26 cellular contexts compared by ENCODE assay signal in genomic region chr4:124647599-124647998, GRCh38.
DNase-seq lines count a peak whose midpoint lies in the region; ATAC-seq, FAIRE-seq and TF ChIP-seq lines count a peak whose summit lies in the region.
"Had no signal": no experiment of that assay in that cellular context is flagged by ENCODE, and none has a peak within 500 bp of the region (broad histone marks: within the 10 kb centered on the region; RNA-seq: fewer than 3 reads in every experiment).

No MANE protein-coding gene starts in this region.

- H2AK5ac ChIP-seq in IMR-90 (ENCODE audit: low read depth, low read length) (peak overlapping the region; percentile 16; the same call in 1 of the 2 replicates), H1 (ENCODE audit: low read depth, low read length) (no peak overlapping the region)

- H3K79me2 ChIP-seq in H1 (ENCODE audit: control insufficient read depth in 1 of 2, insufficient read depth in 2 of 2, low read length in 2 of 2), result no peaks in the 10 kb centered on the region

- ATAC-seq in IMR-90 (ENCODE audit: low read depth), result no peak
- ATAC-seq in right lobe of liver, result peak in 3 of 4 donors; percentile 32 to 63 (median 53)
- no peak for ATAC-seq in HG03521 (IDR thresholded peaks at IDR 0.05; ENCODE audit: unreplicated experiment)
- ATAC-seq: A549, GM23338 had no signal

- H3K23ac ChIP-seq in IMR-90 (ENCODE audit: low read depth, low read length) (no peak overlapping the region), H1 (ENCODE audit: insufficient read length) (no peak overlapping the region)

- H3K56ac ChIP-seq in IMR-90 (ENCODE audit: extremely low read depth, insufficient read depth, low read length) (no peak overlapping the region), H1 (replicated peaks; ENCODE audit: insufficient read length, low read depth, low read length) (no peak overlapping the region)

- H3K27me3 ChIP-seq in IMR-90 (ENCODE audit: control insufficient read depth, insufficient read depth, low read length) (no peaks in the 10 kb centered on the region), H1 (replicated peaks in 1 of 4; ENCODE audit: control insufficient read depth in 3 of 4, extremely low read depth in 1 of 4, insufficient read depth in 3 of 4, low read length in 3 of 4) (no peaks in the 10 kb centered on the region), right lobe of liver (no peaks in the 10 kb centered on the region), small intestine (ENCODE audit: control insufficient read depth in 2 of 2, insufficient read depth in 2 of 2, low read length in 2 of 2) (no peaks in the 10 kb centered on the region)
- H3K27me3 ChIP-seq: BE2C; BLaER1 treated with 17β-estradiol and CSF1 and Interleukin-3, amounts not matched to agents 10 nM and 100 nM had no signal

- H4K20me1 ChIP-seq in IMR-90 (ENCODE audit: insufficient read depth, low read length) (no peaks in the 10 kb centered on the region), H1 (replicated peaks in 1 of 2; ENCODE audit: control insufficient read depth in 1 of 2, insufficient read depth in 2 of 2, low read length in 2 of 2) (no peaks in the 10 kb centered on the region)
- H4K20me1 ChIP-seq: BLaER1 treated with 17β-estradiol and CSF1 and Interleukin-3, amounts not matched to agents 10 nM and 100 nM had no signal

- H2AK9ac ChIP-seq in IMR-90 (replicated peaks; ENCODE audit: low read depth, low read length, poor library complexity), result no peak overlapping the region

- TF ChIP-seq CTCF in IMR-90 (conservative IDR thresholded peaks at IDR 0.05; ENCODE audit: low read depth, low read length) (no peak), H1 (IDR thresholded peaks at IDR 0.05; ENCODE audit: control extremely low read depth in 1 of 3, insufficient read depth in 1 of 3, low read depth in 1 of 3, low read length in 3 of 3) (no peak), right lobe of liver (IDR thresholded peaks at IDR 0.05) (no peak), foreskin fibroblast (IDR thresholded peaks at IDR 0.05; ENCODE audit: low read depth, low read length) (no peak), GM10266 (IDR thresholded peaks at IDR 0.05; ENCODE audit: control insufficient read depth, insufficient read depth, low read depth, missing control alignments) (no peak)

- no peak overlapping the region for H3K9ac ChIP-seq in IMR-90 (ENCODE audit: low read depth, low read length)
- H3K9ac ChIP-seq in H1 (replicated peaks in 1 of 4; ENCODE audit: extremely low read depth in 1 of 4, low read depth in 3 of 4, low read length in 3 of 4), result no peak overlapping the region
- H3K9ac ChIP-seq: BLaER1 treated with 17β-estradiol and CSF1 and Interleukin-3, amounts not matched to agents 10 nM and 100 nM had no signal

- no peak for TF ChIP-seq POLR2A in IMR-90 (IDR thresholded peaks at IDR 0.05; ENCODE audit: low read depth, low read length)
- no peak for TF ChIP-seq POLR2A in H1 (IDR thresholded peaks at IDR 0.05; ENCODE audit: control extremely low read depth in 1 of 2, low read depth in 2 of 2, low read length in 2 of 2)
- no peak for TF ChIP-seq POLR2A in right lobe of liver (IDR thresholded peaks at IDR 0.05)

- H2BK5ac ChIP-seq in IMR-90 (ENCODE audit: low read depth, low read length, poor library complexity, severe bottlenecking), result no peak overlapping the region
- H2BK5ac ChIP-seq in H1 (ENCODE audit: low read depth, low read length), result no peak overlapping the region

- intact Hi-C loops in IMR-90 (cut with micrococcal nuclease) (loop anchor here (10.0 kb wide), 1 partner anchor 313 kb away; no protein-coding TSS in a partner anchor), right lobe of liver (cut with DNase I) (no loop called here)

- H3K4ac ChIP-seq in IMR-90 (ENCODE audit: low read depth, low read length) (no peak overlapping the region), H1 (replicated peaks; ENCODE audit: insufficient read length, low read depth, low read length) (no peak overlapping the region)

- no peak overlapping the region for H3K4me2 ChIP-seq in IMR-90 (ENCODE audit: low read depth, low read length)
- no peak overlapping the region for H3K4me2 ChIP-seq in H1 (ENCODE audit: insufficient read depth in 1 of 2, low read depth in 2 of 2, low read length in 2 of 2)
- H3K4me2 ChIP-seq: A549; BLaER1 treated with 17β-estradiol and CSF1 and Interleukin-3, amounts not matched to agents 10 nM and 100 nM; GM23338 had no signal

- dilution Hi-C loops in IMR-90 (cut with HindIII; ENCODE audit: low sequenced_read_pairs, unreplicated experiment), result no loop called here

- TF ChIP-seq RAD21 in IMR-90 (IDR thresholded peaks at IDR 0.05; ENCODE audit: low read length), result no peak
- no peak for TF ChIP-seq RAD21 in H1 (IDR thresholded peaks at IDR 0.05 in 1 of 2, conservative IDR thresholded peaks at IDR 0.05 in 1 of 2; ENCODE audit: low read depth in 2 of 2, low read length in 2 of 2)

- no peaks in the 10 kb centered on the region for H3K79me1 ChIP-seq in IMR-90 (ENCODE audit: low read depth in 1 of 2, low read length in 2 of 2)
- no peaks in the 10 kb centered on the region for H3K79me1 ChIP-seq in H1 (ENCODE audit: low read depth, low read length)

- POLR2A ChIA-PET in IMR-90 (lab: Charles Lee; ENCODE audit: unreplicated experiment), result no interaction called here
- POLR2A ChIA-PET in H1 (lab: Charles Lee; ENCODE audit: partially characterized antibody), result no interaction called here

- BruUV-seq in IMR-90 (replicated peaks; lab: Mats Ljungman, UMichigan), result no TSS peak

- no peak for TF ChIP-seq EP300 in H1 (IDR thresholded peaks at IDR 0.05; ENCODE audit: borderline replicate concordance in 1 of 2, low read depth in 2 of 2, low read length in 2 of 2)

- FAIRE-seq in H1 (lab: Jason Lieb, UNC), result no peak
- no peak for FAIRE-seq in small intestine (lab: Jason Lieb, UNC)
- FAIRE-seq: A549, D721Med, GM12891, GM18507, H54 had no signal

- DNase-seq in IMR-90, result no peak
- DNase-seq in H1 (ENCODE audit: low read depth in 1 of 2, low spot score in 2 of 2), result no peak
- DNase-seq in right lobe of liver, result no peak
- DNase-seq in small intestine, result peak; percentile 1
- DNase-seq in foreskin fibroblast, result no peak
- DNase-seq in GM10266 (ENCODE audit: extremely low spot score), result no peak
- DNase-seq: 8988T; ACHN; AML-193; BE2C; CD4-positive, alpha-beta T cell; CD8-positive, alpha-beta memory T cell; DMS 273 treated with DMSO at 0.1 percent for 48 hours; DMS79; EL; GDM1; HFFc6 had no signal

- H2AFZ ChIP-seq in IMR-90 (replicated peaks; ENCODE audit: low read length, poor library complexity), result no peak overlapping the region
- H2AFZ ChIP-seq in H1 (ENCODE audit: low read length), result 0 out of 2 replicates have a peak overlapping the region, but pooled peaks have one; percentile 55
- H2AFZ ChIP-seq: GM23338 had no signal

- H2BK120ac ChIP-seq in IMR-90 (ENCODE audit: low read depth, low read length) (no peak overlapping the region), H1 (replicated peaks; ENCODE audit: low read depth, low read length) (no peak overlapping the region)

- H4K8ac ChIP-seq in IMR-90 (ENCODE audit: low read depth in 2 of 2, low read length in 2 of 2), result no peak overlapping the region
- no peak overlapping the region for H4K8ac ChIP-seq in H1 (ENCODE audit: extremely low read depth, insufficient read depth, low read length)

- in situ Hi-C loops in IMR-90 (cut with MboI; ENCODE audit: low sequenced_read_pairs), result no loop called here

- WGBS in IMR-90 (ENCODE audit: extremely low coverage in 2 of 2, insufficient read length in 1 of 2), 2 experiments, result no CpG with 5 or more reads among the region's 2 CpGs
- 92% methylated on average over 2 of the region's 2 CpGs; no CpG with 5 or more reads in 1 of the 2 experiments for WGBS in H1 (ENCODE audit: extremely low coverage in 1 of 2, insufficient coverage in 1 of 2, insufficient read length in 1 of 2, insufficient replicate concordance in 2 of 2, low coverage in 1 of 2, low lambda C conversion rate in 2 of 2, missing lambda C conversion rate in 1 of 2), 2 experiments
- WGBS in right lobe of liver (ENCODE audit: insufficient coverage, low coverage, low lambda C conversion rate, missing lambda C conversion rate), result 8% methylated on average over 2 of the region's 2 CpGs
- WGBS in small intestine, 3 donors, result 4 to 28% (median 16%) methylated on average over 2 of the region's 2 CpGs

- H2BK12ac ChIP-seq in H1 (ENCODE audit: low read depth, low read length), result no peak overlapping the region

- H3K9me1 ChIP-seq in IMR-90 (ENCODE audit: insufficient read depth, low read length), result peaks cover 3% of the 10 kb centered on the region; the same call in 1 of the 2 replicates

- H3K4me1 ChIP-seq in IMR-90 (ENCODE audit: control insufficient read depth, insufficient read depth, low read length) (peaks cover 1% of the 10 kb centered on the region; the same call in 1 of the 2 replicates), H1 (replicated peaks in 1 of 4; ENCODE audit: control insufficient read depth in 3 of 4, insufficient read depth in 4 of 4, low read length in 3 of 4) (peaks cover 0 to 4% (median 0%) of the 10 kb centered on the region in 4 experiments; a peak in 2 of 7 replicates), right lobe of liver (peaks cover 0 to 9% (median 0%) of the 10 kb centered on the region in 4 donors), small intestine (ENCODE audit: control insufficient read depth in 2 of 2, insufficient read depth in 1 of 2, low read depth in 1 of 2, low read length in 1 of 2) (no peaks in the 10 kb centered on the region)
- H3K4me1 ChIP-seq: BE2C, HAP-1 had no signal

- no peak overlapping the region for H3K18ac ChIP-seq in IMR-90 (ENCODE audit: low read depth, low read length)
- H3K18ac ChIP-seq in H1 (ENCODE audit: extremely low read depth, low read length), result no peak overlapping the region

- H2BK20ac ChIP-seq in IMR-90 (ENCODE audit: low read depth, low read length) (no peak overlapping the region), H1 (ENCODE audit: low read length) (no peak overlapping the region)

- no peak overlapping the region for H4K5ac ChIP-seq in IMR-90 (ENCODE audit: low read depth, low read length)
- H4K5ac ChIP-seq in H1 (ENCODE audit: insufficient read length, low read depth, low read length), result no peak overlapping the region

- H2BK15ac ChIP-seq in IMR-90 (ENCODE audit: low read depth, low read length) (no peak overlapping the region), H1 (ENCODE audit: low read length) (no peak overlapping the region)

- no peaks in the 10 kb centered on the region; the same call in 1 of the 2 replicates for H3K36me3 ChIP-seq in IMR-90 (ENCODE audit: control insufficient read depth, insufficient read depth, low read length)
- H3K36me3 ChIP-seq in H1 (ENCODE audit: control insufficient read depth in 2 of 4, insufficient read depth in 4 of 4, low read length in 3 of 4), result no peaks in the 10 kb centered on the region
- no peaks in the 10 kb centered on the region for H3K36me3 ChIP-seq in right lobe of liver
- H3K36me3 ChIP-seq in small intestine (ENCODE audit: control insufficient read depth in 2 of 2, insufficient read depth in 2 of 2, low read length in 2 of 2), result no peaks in the 10 kb centered on the region
- H3K36me3 ChIP-seq: BE2C, HAP-1 had no signal

- H3K27ac ChIP-seq in IMR-90 (ENCODE audit: insufficient read depth, low read length) (no peak overlapping the region), H1 (ENCODE audit: low read depth, low read length) (no peak overlapping the region), right lobe of liver (no peak overlapping the region), small intestine (ENCODE audit: low read depth in 1 of 2, low read length in 1 of 2) (no peak overlapping the region)
- H3K27ac ChIP-seq: A549; BLaER1 treated with 17β-estradiol and CSF1 and Interleukin-3, amounts not matched to agents 10 nM and 100 nM had no signal

- CTCF ChIA-PET in IMR-90 (lab: Yijun Ruan, JAX) (interaction anchor here (1.2 kb wide), 1 partner anchor 200 kb away, joined by 3 read pairs; no protein-coding TSS in a partner anchor), H1 (lab: Charles Lee; ENCODE audit: partially characterized antibody) (interaction anchor here (1.0 to 1.2 kb wide), 2 partner anchors 13 to 19 kb away, joined by 3 read pairs; no protein-coding TSS in a partner anchor)

- H3K4me3 ChIP-seq in IMR-90 (ENCODE audit: insufficient read depth, low read depth, low read length) (no peak overlapping the region), H1 (ENCODE audit: extremely low read depth in 1 of 4, insufficient read depth in 2 of 4, low read depth in 3 of 4, low read length in 4 of 4) (no peak overlapping the region), right lobe of liver (no peak overlapping the region), small intestine (ENCODE audit: low read depth in 1 of 2, low read length in 2 of 2) (no peak overlapping the region), foreskin fibroblast (ENCODE audit: low read depth in 1 of 2, low read length in 2 of 2) (no peak overlapping the region)
- H3K4me3 ChIP-seq: A549; BLaER1 treated with 17β-estradiol and CSF1 and Interleukin-3, amounts not matched to agents 10 nM and 100 nM; GM23338; HAP-1 had no signal

- no peaks in the 10 kb centered on the region for H3K23me2 ChIP-seq in H1 (ENCODE audit: low read depth, low read length)

- H4K91ac ChIP-seq in IMR-90 (ENCODE audit: insufficient read depth, low read depth, low read length) (no peak overlapping the region), H1 (replicated peaks; ENCODE audit: insufficient read length, low read length) (no peak overlapping the region)

- H3K14ac ChIP-seq in IMR-90 (replicated peaks; ENCODE audit: low read depth, low read length), result no peak overlapping the region
- no peak overlapping the region for H3K14ac ChIP-seq in H1 (ENCODE audit: insufficient read length)

- H3K9me3 ChIP-seq in IMR-90 (ENCODE audit: control insufficient read depth, insufficient read depth, low read length), result no peaks in the 10 kb centered on the region
- H3K9me3 ChIP-seq in H1 (ENCODE audit: insufficient read depth in 2 of 2, low read depth in 1 of 2, low read length in 1 of 2), result no peaks in the 10 kb centered on the region; a peak in 1 of 4 replicates
- no peaks in the 10 kb centered on the region for H3K9me3 ChIP-seq in right lobe of liver
- H3K9me3 ChIP-seq in small intestine (ENCODE audit: control insufficient read depth, low read depth), result no peaks in the 10 kb centered on the region
- H3K9me3 ChIP-seq: A549, BE2C, HAP-1 had no signal

Comparison
In these comparisons a context has a peak if more than half of its experiments do, and no peak if none do; other contexts are left out.
1. ATAC-seq: peak in right lobe of liver (3 of 4); none in IMR-90 (single experiment) and HG03521 (single experiment).